ENCODE assay signal across 8 cellular contexts in genomic region chr9:134641173-134641985, GRCh38.
A peak's percentile ranks its signal among the peaks of the same experiment; 100 is the strongest.
DNase-seq lines count a peak whose midpoint lies in the region; ATAC-seq and TF ChIP-seq lines count a peak whose summit lies in the region.

Gene COL5A1, plus strand, starts transcription at chr9:134641803. Its CDS starts 385 bp downstream, at chr9:134642188.

- no peak for TF ChIP-seq CTCF in coronary artery (IDR thresholded peaks at IDR 0.05)

- DNase-seq in activated CD4-positive, CD25-positive, alpha-beta regulatory T cell (lab: John Stamatoyannopoulos, UW), result no peak
- DNase-seq in UCSD-AML1 (lab: John Stamatoyannopoulos, UW; ENCODE audit: unreplicated experiment) (peak; percentile 91), coronary artery (ENCODE audit: low spot score) (peak; percentile 95), kidney tubule cell (ENCODE audit: low spot score) (peak; percentile 64)
- DNase-seq in stimulated activated CD4-positive, alpha-beta T cell treated with anti-CD3 and anti-CD28 coated beads, Interleukin-12 subunit alpha, Interleukin-12 subunit beta, amount 100 ng/mL, for 4 hours, result peak; percentile 58
- no peak for DNase-seq in effector CD8-positive, alpha-beta T cell (lab: John Stamatoyannopoulos, UW)

- peak within 1 kb of the TSS; percentile 94 to 98 for H3K27ac ChIP-seq in coronary artery

- peak; percentile 68 to 73 for ATAC-seq in activated CD4-positive, CD25-positive, alpha-beta regulatory T cell treated with anti-CD3 and anti-CD28 coated beads, Interleukin-2, amount 50 U/mL, for 24 hours
- ATAC-seq in GM19455 (IDR thresholded peaks at IDR 0.05; ENCODE audit: unreplicated experiment), result no peak

- peak within 1 kb of the TSS; percentile 84 for H3K4me3 ChIP-seq in coronary artery

Comparison
In these comparisons a context has a peak if more than half of its experiments do, and no peak if none do; other contexts are left out.
1. DNase-seq: peak in UCSD-AML1 (single experiment), coronary artery (single experiment), kidney tubule cell (single experiment) and stimulated activated CD4-positive, alpha-beta T cell treated with anti-CD3 and anti-CD28 coated beads, Interleukin-12 subunit alpha, Interleukin-12 subunit beta, amount 100 ng/mL, for 4 hours (single experiment); none in activated CD4-positive, CD25-positive, alpha-beta regulatory T cell (0 of 4) and effector CD8-positive, alpha-beta T cell (single experiment).